ENCODE assay signal across 1 cellular context in the genomic region with DNA sequence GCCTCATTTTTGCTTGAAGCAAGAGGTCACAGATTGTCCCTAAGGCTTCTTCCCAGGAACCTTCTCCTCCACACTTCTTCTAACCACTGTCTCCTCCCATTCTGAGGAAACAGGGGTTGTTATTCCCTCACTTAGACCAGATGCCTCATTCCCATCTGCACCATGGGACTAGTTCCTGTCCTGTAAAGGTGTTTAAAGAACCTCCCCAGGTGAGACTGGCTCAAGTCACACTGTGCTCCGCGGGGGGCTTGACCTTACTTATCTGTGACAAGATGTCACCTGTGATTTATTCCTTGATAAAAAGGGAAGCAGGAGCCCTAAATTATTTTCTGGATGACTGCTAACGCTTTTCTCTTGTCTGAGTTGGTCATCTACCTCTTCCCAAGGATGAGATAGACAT.
TF ChIP-seq lines count a peak whose summit lies in the region.

No MANE protein-coding gene starts in this region.

TF ChIP-seq in IMR-90, 13 proteins besides CTCF, POLR2A, EP300 and RAD21:
- TF ChIP-seq RCOR1 (IDR thresholded peaks at IDR 0.05; ENCODE audit: insufficient replicate concordance, low read length) (no peak), MXI1 (IDR thresholded peaks at IDR 0.05; ENCODE audit: borderline replicate concordance, low read depth, low read length) (no peak), MAZ (IDR thresholded peaks at IDR 0.05; ENCODE audit: borderline replicate concordance, low read depth, low read length) (no peak), CEBPB (IDR thresholded peaks at IDR 0.05; ENCODE audit: low read depth, low read length) (no peak), NFE2L2 (IDR thresholded peaks at IDR 0.05; ENCODE audit: low read depth, low read length) (no peak)
TF ChIP-seq in IMR-90: peak in this region for 0.
